Comparison of ENCODE assay signal across 9 cellular contexts in the genomic region with DNA sequence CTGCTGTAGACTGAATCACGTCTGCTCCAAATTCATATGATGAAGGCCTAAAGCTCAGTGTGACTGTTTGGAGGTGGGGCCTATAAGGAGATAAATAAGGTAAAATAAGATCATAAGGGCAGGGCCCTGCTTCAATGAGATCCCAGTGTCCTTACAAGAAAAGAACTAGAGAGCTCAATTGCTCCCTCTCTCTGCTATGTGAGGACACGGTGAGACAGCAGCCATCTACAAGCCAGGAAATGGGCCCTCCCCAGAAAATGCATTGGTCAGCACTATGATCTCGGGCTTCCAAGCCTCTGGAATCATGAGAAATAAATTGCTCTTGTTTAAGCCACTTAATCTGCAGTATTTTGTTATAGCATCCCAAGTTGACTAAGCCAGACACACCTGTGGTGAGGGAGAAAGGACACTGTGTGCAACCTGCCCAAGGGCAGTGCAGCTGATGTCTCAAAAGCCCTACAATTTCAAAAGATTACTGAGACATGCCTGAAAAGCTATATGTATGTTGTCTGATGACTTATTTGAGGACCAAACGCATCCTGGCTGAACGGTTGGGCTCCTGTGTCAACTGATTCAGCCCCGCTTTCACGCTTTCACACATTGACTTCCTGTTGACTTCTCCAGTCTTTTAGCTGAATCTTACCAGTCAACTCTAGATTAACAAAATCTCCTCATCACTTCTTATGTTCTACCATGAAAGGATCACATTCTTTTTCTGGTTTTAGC. TPM values are rescaled to one million over a fixed set of nuclear protein-coding genes. Genes with fewer than 3 reads are reported as not detected.
DNase-seq lines count a peak whose midpoint lies in the region; ATAC-seq, FAIRE-seq and TF ChIP-seq lines count a peak whose summit lies in the region.
"Had no signal": no experiment of that assay in that cellular context is flagged by ENCODE, and none has a peak within 500 bp of the region (broad histone marks: within the 10 kb centered on the region; RNA-seq: fewer than 3 reads in every experiment).

No MANE protein-coding gene starts in this region.

- no peaks in the 10 kb centered on the region for H3K79me2 ChIP-seq in K562 (ENCODE audit: control insufficient read depth, insufficient read depth, low read length)

- DNase-seq in GM13976 (ENCODE audit: low spot score) (peak; percentile 28), K562 (ENCODE audit: extremely low read depth in 1 of 4, low spot score in 3 of 4) (no peak), Right ventricle myocardium superior (no peak), NCI-H1694 (lab: John Stamatoyannopoulos, UW) (no peak), NCI-H146 treated with DMSO at 0.1 percent for 48 hours (lab: John Stamatoyannopoulos, UW; ENCODE audit: unreplicated experiment) (no peak), esophagus squamous epithelium (lab: John Stamatoyannopoulos, UW) (no peak)
- peak; percentile 7 to 26 for DNase-seq in stimulated activated CD4-positive, alpha-beta T cell treated with anti-CD3 and anti-CD28 coated beads, Interleukin-1b, Interleukin-23, amount 100 ng/mL, for 4 hours (ENCODE audit: low read depth in 2 of 2)
- DNase-seq: left cardiac atrium had no signal

- no peak overlapping the region for H3K9ac ChIP-seq in K562 (ENCODE audit: insufficient read depth in 1 of 2, low read depth in 2 of 2, low read length in 2 of 2)

- H3K9me3 Mint-ChIP-seq in T-helper 1 cell treated with Interleukin-12 subunit alpha and Interleukin-12 subunit beta and Interleukin-4 antibody, amounts not matched to agents 30 μg/mL and 1 μg/mL, for 36 hours = peaks cover 12% of the 10 kb centered on the region

- no peaks in the 10 kb centered on the region for H3K9me3 ChIP-seq in K562 (replicated peaks; ENCODE audit: control insufficient read depth, insufficient read depth, low read depth, low read length)
- H3K9me3 ChIP-seq in esophagus squamous epithelium = no peaks in the 10 kb centered on the region

- H3K36me3 ChIP-seq in K562 (ENCODE audit: control insufficient read depth, insufficient read depth, low read length) (no peaks in the 10 kb centered on the region), esophagus squamous epithelium (no peaks in the 10 kb centered on the region)

- no TSS peak for BruUV-seq in K562 (replicated peaks; lab: Mats Ljungman, UMichigan)

- H3K27me3 Mint-ChIP-seq in T-helper 1 cell treated with Interleukin-12 subunit alpha and Interleukin-12 subunit beta and Interleukin-4 antibody, amounts not matched to agents 30 μg/mL and 1 μg/mL, for 36 hours (ENCODE audit: low read depth) = no peaks in the 10 kb centered on the region

- no peak for TF ChIP-seq EP300 in K562 (IDR thresholded peaks at IDR 0.05; ENCODE audit: low read length)

- WGBS in K562 (ENCODE audit: insufficient coverage, low coverage, missing lambda C conversion rate) = 3% methylated on average over 7 of the region's 7 CpGs
- 43 to 57% methylated on average over 6 to 7 of the region's 7 CpGs for WGBS in esophagus squamous epithelium, 2 donors

- TF ChIP-seq CTCF in GM13976 (IDR thresholded peaks at IDR 0.05; ENCODE audit: borderline replicate concordance, control extremely low read depth, extremely low read depth, insufficient read depth, missing control alignments) (no peak), K562 (IDR thresholded peaks at IDR 0.05 in 2 of 3, conservative IDR thresholded peaks at IDR 0.05 in 1 of 3; ENCODE audit: insufficient read depth in 2 of 3, low read depth in 1 of 3, low read length in 3 of 3) (peak in 1 of 3 experiments; percentile 9; a peak in 1 of 6 replicates), esophagus squamous epithelium (IDR thresholded peaks at IDR 0.05) (no peak)

- H3K4me1 ChIP-seq in K562 (replicated peaks in 1 of 2; ENCODE audit: control insufficient read depth in 2 of 2, insufficient read depth in 2 of 2, low read length in 2 of 2) (no peaks in the 10 kb centered on the region), esophagus squamous epithelium (no peaks in the 10 kb centered on the region)

- TF ChIP-seq RAD21 in K562 (CRISPR knock-in tag; conservative IDR thresholded peaks at IDR 0.05 in 1 of 2, IDR thresholded peaks at IDR 0.05 in 1 of 2) = no peak

- no peak overlapping the region for H3K4me2 ChIP-seq in K562 (ENCODE audit: insufficient read depth, low read length)

- TF ChIP-seq POLR2A in K562 (conservative IDR thresholded peaks at IDR 0.05) = no peak
- TF ChIP-seq POLR2A in esophagus squamous epithelium (IDR thresholded peaks at IDR 0.05) = no peak

- CTCF ChIA-PET in K562 (lab: Yijun Ruan, JAX; ENCODE audit: low intra/inter-chr PET ratio) = no interaction called here

- peaks cover 30% of the 10 kb centered on the region for H3K36me3 Mint-ChIP-seq in T-helper 1 cell treated with Interleukin-12 subunit alpha and Interleukin-12 subunit beta and Interleukin-4 antibody, amounts not matched to agents 30 μg/mL and 1 μg/mL, for 36 hours (ENCODE audit: low read depth)

- peak overlapping the region; percentile 97 for H3K27ac Mint-ChIP-seq in T-helper 1 cell treated with Interleukin-12 subunit alpha and Interleukin-12 subunit beta and Interleukin-4 antibody, amounts not matched to agents 30 μg/mL and 1 μg/mL, for 36 hours

- no peaks in the 10 kb centered on the region for H3K9me1 ChIP-seq in K562 (ENCODE audit: control insufficient read depth, insufficient read depth, low read length)

- in situ Hi-C loops in GM13976 (cut with MboI; ENCODE audit: low sequenced_read_pairs, unreplicated experiment) (no loop called here), K562 (cut with MboI) (no loop called here)

- H3K4me3 Mint-ChIP-seq in T-helper 1 cell treated with Interleukin-12 subunit alpha and Interleukin-12 subunit beta and Interleukin-4 antibody, amounts not matched to agents 30 μg/mL and 1 μg/mL, for 36 hours = peak overlapping the region; percentile 36

- ATAC-seq in K562 (0 out of 3 replicates have a peak, but pooled peaks have one; percentile 43), Right ventricle myocardium superior (ENCODE audit: poor library complexity) (no peak)

- H4K20me1 ChIP-seq in K562 (replicated peaks; ENCODE audit: control insufficient read depth, insufficient read depth, low read length) = no peaks in the 10 kb centered on the region

- no peak for FAIRE-seq in K562 (lab: Jason Lieb, UNC)

- no peak overlapping the region for H2AFZ ChIP-seq in K562 (ENCODE audit: low read depth, low read length)

- no peaks in the 10 kb centered on the region for H3K27me3 ChIP-seq in K562 (ENCODE audit: control insufficient read depth in 2 of 2, insufficient read depth in 2 of 2, low read length in 2 of 2)
- no peaks in the 10 kb centered on the region for H3K27me3 ChIP-seq in esophagus squamous epithelium

- H3K27ac ChIP-seq in K562 (ENCODE audit: extremely low read depth, low read depth, low read length) (no peak overlapping the region), esophagus squamous epithelium (no peak overlapping the region)

- no peak overlapping the region for H3K4me3 ChIP-seq in K562
- no peak overlapping the region for H3K4me3 ChIP-seq in esophagus squamous epithelium

- POLR2A ChIA-PET in K562 (lab: Yijun Ruan, JAX) = interaction anchor here (1.0 to 1.5 kb wide), 3 partner anchors 10 to 12 kb away, joined by 3 to 5 read pairs (median 3); no protein-coding TSS in a partner anchor

- peaks cover 53% of the 10 kb centered on the region for H3K4me1 Mint-ChIP-seq in T-helper 1 cell treated with Interleukin-12 subunit alpha and Interleukin-12 subunit beta and Interleukin-4 antibody, amounts not matched to agents 30 μg/mL and 1 μg/mL, for 36 hours (ENCODE audit: low read depth)

- intact Hi-C loops in K562 (cut with micrococcal nuclease) = no loop called here
- intact Hi-C loops in Right ventricle myocardium superior (cut with DNase I) = no loop called here
- intact Hi-C loops in esophagus squamous epithelium (cut with DNase I) = no loop called here

RNA-seq across cellular contexts. Expression of a gene that starts 13.2 kb away (rescaled TPM):
- total RNA-seq in K562 (2011; cell fraction: chromatin; rRNA removed; ENCODE audit: low replicate concordance) = not detected in 2 replicates
- total RNA-seq in K562 (2011; cell fraction: nucleolus; rRNA removed) = not detected in 2 replicates
- total RNA-seq in K562 (2011; cell fraction: nucleoplasm; rRNA removed) = not detected in 2 replicates
- total RNA-seq in K562 (2014; rRNA removed) (not detected in 2 replicates), K562 (2014; rRNA removed; fragmentation: Illumina TruSeq; extraction: Trizol) (not detected in 2 replicates), K562 (2015; rRNA removed; fragmentation: Illumina TruSeq; extraction: Trizol) (not detected in 2 replicates), K562 (2021) (not detected in 2 replicates), Right ventricle myocardium superior (0.65 TPM), esophagus squamous epithelium (1 to 10 TPM in 1 of 4 donors, under 1 TPM in 3; 0.19 to 1.9 (median 0.56) TPM)
- polyA plus RNA-seq in K562 (2011; rRNA removed) (not detected in 2 replicates), K562 (2014; fragmentation: Illumina TruSeq; extraction: Trizol) (not detected in 2 replicates), K562 (2014; fragmentation: Nextera tagmentation; extraction: Ambion mirVana) (not detected), K562 (2014; rRNA removed) (not detected in 2 replicates)
- polyA plus RNA-seq in K562 (2011; cell fraction: cytosol; rRNA removed) = not detected in 2 replicates
- not detected in 2 replicates for polyA plus RNA-seq in K562 (2011; cell fraction: nucleus; rRNA removed)
- not detected in 2 replicates for polyA plus RNA-seq in K562 (2012)
- not detected in 2 replicates for polyA minus RNA-seq in K562 (2011; rRNA and poly(A)+ RNA removed)
- polyA minus RNA-seq in K562 (2011; cell fraction: cytosol; rRNA and poly(A)+ RNA removed) = not detected in 2 replicates
- polyA minus RNA-seq in K562 (2011; cell fraction: nucleus; rRNA and poly(A)+ RNA removed) = not detected in 2 replicates

RNA-seq across cellular contexts. Expression of a gene that starts 51.8 kb away (rescaled TPM):
- total RNA-seq in K562 (2011; cell fraction: chromatin; rRNA removed; ENCODE audit: low replicate concordance) = not detected in 2 replicates
- total RNA-seq in K562 (2011; cell fraction: nucleolus; rRNA removed) = not detected in 2 replicates
- not detected in 2 replicates for total RNA-seq in K562 (2011; cell fraction: nucleoplasm; rRNA removed)
- total RNA-seq in K562 (2014; rRNA removed) (not detected in 2 replicates), K562 (2014; rRNA removed; fragmentation: Illumina TruSeq; extraction: Trizol) (not detected in 2 replicates), K562 (2015; rRNA removed; fragmentation: Illumina TruSeq; extraction: Trizol) (not detected in 2 replicates), K562 (2021) (not detected in 2 replicates), Right ventricle myocardium superior (not detected), esophagus squamous epithelium (under 1 TPM in 1 of 4 donors, not detected in 3; 0.95 TPM)
- polyA plus RNA-seq in K562 (2011; rRNA removed) (not detected in 2 replicates), K562 (2014; fragmentation: Illumina TruSeq; extraction: Trizol) (not detected in 2 replicates), K562 (2014; fragmentation: Nextera tagmentation; extraction: Ambion mirVana) (not detected), K562 (2014; rRNA removed) (not detected in 2 replicates)
- 0.04 TPM in 1 of 2 replicates, not detected in the other for polyA plus RNA-seq in K562 (2011; cell fraction: cytosol; rRNA removed)
- polyA plus RNA-seq in K562 (2011; cell fraction: nucleus; rRNA removed) = not detected in 2 replicates
- not detected in 2 replicates for polyA plus RNA-seq in K562 (2012)
- polyA minus RNA-seq in K562 (2011; rRNA and poly(A)+ RNA removed) = not detected in 2 replicates
- polyA minus RNA-seq in K562 (2011; cell fraction: cytosol; rRNA and poly(A)+ RNA removed) = not detected in 2 replicates
- polyA minus RNA-seq in K562 (2011; cell fraction: nucleus; rRNA and poly(A)+ RNA removed) = not detected in 2 replicates

Comparison
In these comparisons a context has a peak if more than half of its experiments do, and no peak if none do; other contexts are left out.
1. DNase-seq: peak in GM13976 (single experiment) and stimulated activated CD4-positive, alpha-beta T cell treated with anti-CD3 and anti-CD28 coated beads, Interleukin-1b, Interleukin-23, amount 100 ng/mL, for 4 hours (2 of 2); none in K562 (0 of 4), Right ventricle myocardium superior (single experiment), NCI-H1694 (single experiment), NCI-H146 treated with DMSO at 0.1 percent for 48 hours (single experiment) and esophagus squamous epithelium (single experiment).